Comparison of ENCODE assay signal across 9 cellular contexts in genomic region chr9:73162987-73163763, GRCh38. TPM values are rescaled to one million over a fixed set of nuclear protein-coding genes. Genes with fewer than 3 reads are reported as not detected.
DNase-seq lines count a peak whose midpoint lies in the region; ATAC-seq, FAIRE-seq and TF ChIP-seq lines count a peak whose summit lies in the region.
"Had no signal": no experiment of that assay in that cellular context is flagged by ENCODE, and none has a peak within 500 bp of the region (broad histone marks: within the 10 kb centered on the region; RNA-seq: fewer than 3 reads in every experiment).

No MANE protein-coding gene starts in this region.

- H3K27ac ChIP-seq in K562 (ENCODE audit: extremely low read depth, low read depth, low read length), result no peak overlapping the region

- no peak overlapping the region for H2AFZ ChIP-seq in K562 (ENCODE audit: low read depth, low read length)

- peaks cover 9% of the 10 kb centered on the region for H3K4me1 Mint-ChIP-seq in nephron progenitor cell

- no peak; the same call in 1 of the 2 replicates for TF ChIP-seq POLR2A in K562 (conservative IDR thresholded peaks at IDR 0.05)

- H3K4me3 ChIP-seq in K562, result no peak overlapping the region

- no peaks in the 10 kb centered on the region for H3K27me3 Mint-ChIP-seq in nephron progenitor cell (ENCODE audit: low read depth, poor library complexity)

- no peaks in the 10 kb centered on the region for H3K4me1 ChIP-seq in K562 (replicated peaks in 1 of 2; ENCODE audit: control insufficient read depth in 2 of 2, insufficient read depth in 2 of 2, low read length in 2 of 2)

- DNase-seq in K562 (ENCODE audit: extremely low read depth in 1 of 4, low spot score in 3 of 4), result no peak
- no peak for DNase-seq in nephron progenitor cell
- DNase-seq in cerebellum (ENCODE audit: low spot score), result no peak
- DNase-seq: activated CD4-positive, CD25-positive, alpha-beta regulatory T cell treated with anti-CD3 and anti-CD28 coated beads, Interleukin-2, amount 50 U/mL, for 72 hours; DMS153 had no signal

- H3K9me1 ChIP-seq in K562 (ENCODE audit: control insufficient read depth, insufficient read depth, low read length), result no peaks in the 10 kb centered on the region

- no peaks in the 10 kb centered on the region for H3K9me3 ChIP-seq in K562 (replicated peaks; ENCODE audit: control insufficient read depth, insufficient read depth, low read depth, low read length)

- BruUV-seq in K562 (replicated peaks; lab: Mats Ljungman, UMichigan), result no TSS peak

- no peak for TF ChIP-seq RAD21 in K562 (CRISPR knock-in tag; conservative IDR thresholded peaks at IDR 0.05 in 1 of 2, IDR thresholded peaks at IDR 0.05 in 1 of 2)

- peaks cover 100% of the 10 kb centered on the region for H3K36me3 ChIP-seq in K562 (ENCODE audit: control insufficient read depth, insufficient read depth, low read length)

- intact Hi-C loops in K562 (cut with micrococcal nuclease), result no loop called here

- no peaks in the 10 kb centered on the region for H3K27me3 ChIP-seq in K562 (ENCODE audit: control insufficient read depth in 2 of 2, insufficient read depth in 2 of 2, low read length in 2 of 2)

- TF ChIP-seq CTCF in K562 (IDR thresholded peaks at IDR 0.05 in 2 of 3, conservative IDR thresholded peaks at IDR 0.05 in 1 of 3; ENCODE audit: insufficient read depth in 2 of 3, low read depth in 1 of 3, low read length in 3 of 3), result no peak
- TF ChIP-seq CTCF in nephron progenitor cell (IDR thresholded peaks at IDR 0.05), result no peak

- H3K9me3 Mint-ChIP-seq in nephron progenitor cell, result no peaks in the 10 kb centered on the region

- ATAC-seq in GM21423 (IDR thresholded peaks at IDR 0.05; ENCODE audit: unreplicated experiment) (peak; percentile 58), HG03520 (IDR thresholded peaks at IDR 0.05; ENCODE audit: unreplicated experiment) (peak; percentile 65), K562 (peak; percentile 6; the same call in 1 of the 3 replicates), HG03025 (IDR thresholded peaks at IDR 0.05; ENCODE audit: low FRiP score, unreplicated experiment) (no peak), GM19023 (IDR thresholded peaks at IDR 0.05; ENCODE audit: unreplicated experiment) (no peak)

- in situ Hi-C loops in K562 (cut with MboI), result no loop called here

- H3K36me3 Mint-ChIP-seq in nephron progenitor cell (ENCODE audit: low read depth), result no peaks in the 10 kb centered on the region

- no peaks in the 10 kb centered on the region for H4K20me1 ChIP-seq in K562 (replicated peaks; ENCODE audit: control insufficient read depth, insufficient read depth, low read length)

- FAIRE-seq in K562 (lab: Jason Lieb, UNC), result no peak

- H3K79me2 ChIP-seq in K562 (ENCODE audit: control insufficient read depth, insufficient read depth, low read length), result peaks cover 2% of the 10 kb centered on the region; the same call in 2 of the 3 replicates

- H3K9ac ChIP-seq in K562 (ENCODE audit: insufficient read depth in 1 of 2, low read depth in 2 of 2, low read length in 2 of 2), result no peak overlapping the region

- peak overlapping the region; percentile 23 for H3K27ac Mint-ChIP-seq in nephron progenitor cell

- CTCF ChIA-PET in K562 (lab: Yijun Ruan, JAX; ENCODE audit: low intra/inter-chr PET ratio), result no interaction called here

- TF ChIP-seq EP300 in K562 (IDR thresholded peaks at IDR 0.05; ENCODE audit: low read length), result no peak

- POLR2A ChIA-PET in K562 (lab: Yijun Ruan, JAX), result interaction anchor here (0.8 kb wide), 1 partner anchor 9 kb away, joined by 3 read pairs; no protein-coding TSS in a partner anchor

- 73% methylated on average over 6 of the region's 6 CpGs for WGBS in K562 (ENCODE audit: insufficient coverage, low coverage, missing lambda C conversion rate)

- H3K4me2 ChIP-seq in K562 (ENCODE audit: insufficient read depth, low read length), result no peak overlapping the region

- H3K4me3 Mint-ChIP-seq in nephron progenitor cell, result no peak overlapping the region

TF ChIP-seq in K562, 482 proteins besides CTCF, POLR2A, EP300 and RAD21:
- TF ChIP-seq RBM22 (IDR thresholded peaks at IDR 0.05; ENCODE audit: low read depth, low read length, poor library complexity, severe bottlenecking), result peak; percentile 15
- TF ChIP-seq DMBX1 (CRISPR knock-in tag; IDR thresholded peaks at IDR 0.05; ENCODE audit: borderline replicate concordance), result no peak
- 0 out of 2 replicates have a peak, but pooled peaks have one; percentile 33 for TF ChIP-seq RBFOX2 (IDR thresholded peaks at IDR 0.05; ENCODE audit: low read depth, low read length)

RNA-seq across cellular contexts. Expression of gene ANXA1, which starts 11.5 kb away (rescaled TPM):
- total RNA-seq in K562 (2011; cell fraction: chromatin; rRNA removed; ENCODE audit: low replicate concordance), result 84.5 and 286 TPM in 2 replicates
- total RNA-seq in K562 (2011; cell fraction: nucleolus; rRNA removed), result 63.2 and 89.4 TPM in 2 replicates
- 161 and 202 TPM in 2 replicates for total RNA-seq in K562 (2011; cell fraction: nucleoplasm; rRNA removed)
- total RNA-seq in K562 (2014; rRNA removed) (395 and 406 TPM in 2 replicates), K562 (2014; rRNA removed; fragmentation: Illumina TruSeq; extraction: Trizol) (699 and 816 TPM in 2 replicates), K562 (2015; rRNA removed; fragmentation: Illumina TruSeq; extraction: Trizol) (445 and 472 TPM in 2 replicates), K562 (2021) (407 and 423 TPM in 2 replicates), cerebellum (17.8 TPM)
- polyA plus RNA-seq in K562 (2011; rRNA removed) (560 and 820 TPM in 2 replicates), K562 (2014; fragmentation: Illumina TruSeq; extraction: Trizol) (603 and 620 TPM in 2 replicates), K562 (2014; fragmentation: Nextera tagmentation; extraction: Ambion mirVana) (1,000 to 10,000 TPM in 1 of 2 experiments, 100 to 1,000 TPM in 1; 940 to 1,298 TPM), K562 (2014; rRNA removed) (529 and 544 TPM in 2 replicates)
- polyA plus RNA-seq in K562 (2011; cell fraction: cytosol; rRNA removed), result 136 and 244 TPM in 2 replicates
- polyA plus RNA-seq in K562 (2011; cell fraction: nucleus; rRNA removed), result 168 and 258 TPM in 2 replicates
- polyA plus RNA-seq in K562 (2012), result 427 and 491 TPM in 2 replicates
- polyA minus RNA-seq in K562 (2011; rRNA and poly(A)+ RNA removed), result 415 and 433 TPM in 2 replicates
- polyA minus RNA-seq in K562 (2011; cell fraction: cytosol; rRNA and poly(A)+ RNA removed), result 143 and 163 TPM in 2 replicates
- 111 and 232 TPM in 2 replicates for polyA minus RNA-seq in K562 (2011; cell fraction: nucleus; rRNA and poly(A)+ RNA removed)

Comparison
In these comparisons a context has a peak if more than half of its experiments do, and no peak if none do; other contexts are left out.
1. ATAC-seq: peak in GM21423 (single experiment), HG03520 (single experiment) and K562 (single experiment); none in HG03025 (single experiment) and GM19023 (single experiment).